2 cellular contexts compared by ENCODE assay signal in the genomic region with DNA sequence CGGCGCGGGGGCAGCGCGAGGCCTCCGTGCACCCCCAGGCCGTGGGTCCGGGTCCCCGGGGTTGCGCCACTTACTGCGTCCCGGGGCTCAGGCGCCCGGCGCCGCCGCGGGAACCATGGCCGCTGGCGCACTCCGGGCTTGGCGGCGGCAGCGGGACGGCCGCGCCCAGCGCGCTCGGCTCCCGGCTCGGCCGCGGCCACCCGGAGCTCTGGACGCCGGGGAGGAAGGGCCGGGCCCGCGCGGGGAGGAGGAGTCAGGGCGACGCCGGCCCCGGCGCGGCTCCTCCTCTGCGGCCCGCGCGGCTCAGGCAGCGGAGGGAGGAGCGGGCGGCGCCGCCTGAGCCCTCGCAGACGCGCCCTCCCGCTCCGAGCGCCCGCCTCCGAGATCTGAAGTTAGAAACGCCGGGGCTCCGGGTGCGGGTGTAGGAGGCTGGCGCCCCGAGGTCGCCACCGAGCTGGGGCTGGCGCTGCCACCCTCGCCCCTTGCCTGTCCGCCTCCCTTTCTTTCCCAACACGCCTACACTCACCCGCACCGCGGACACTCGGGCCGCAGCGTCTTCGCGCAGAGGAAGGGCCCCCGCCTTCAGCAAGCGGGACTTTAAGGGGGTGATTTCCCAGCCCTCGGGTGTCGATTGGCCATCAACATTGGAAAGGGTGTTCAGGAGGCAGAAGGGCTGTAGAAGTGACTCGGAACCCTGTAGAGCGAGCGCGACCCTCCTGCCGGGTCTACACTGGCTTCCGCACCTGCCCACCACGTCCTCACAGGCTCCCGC.
TF ChIP-seq lines count a peak whose summit lies in the region.

A gene with protein sequence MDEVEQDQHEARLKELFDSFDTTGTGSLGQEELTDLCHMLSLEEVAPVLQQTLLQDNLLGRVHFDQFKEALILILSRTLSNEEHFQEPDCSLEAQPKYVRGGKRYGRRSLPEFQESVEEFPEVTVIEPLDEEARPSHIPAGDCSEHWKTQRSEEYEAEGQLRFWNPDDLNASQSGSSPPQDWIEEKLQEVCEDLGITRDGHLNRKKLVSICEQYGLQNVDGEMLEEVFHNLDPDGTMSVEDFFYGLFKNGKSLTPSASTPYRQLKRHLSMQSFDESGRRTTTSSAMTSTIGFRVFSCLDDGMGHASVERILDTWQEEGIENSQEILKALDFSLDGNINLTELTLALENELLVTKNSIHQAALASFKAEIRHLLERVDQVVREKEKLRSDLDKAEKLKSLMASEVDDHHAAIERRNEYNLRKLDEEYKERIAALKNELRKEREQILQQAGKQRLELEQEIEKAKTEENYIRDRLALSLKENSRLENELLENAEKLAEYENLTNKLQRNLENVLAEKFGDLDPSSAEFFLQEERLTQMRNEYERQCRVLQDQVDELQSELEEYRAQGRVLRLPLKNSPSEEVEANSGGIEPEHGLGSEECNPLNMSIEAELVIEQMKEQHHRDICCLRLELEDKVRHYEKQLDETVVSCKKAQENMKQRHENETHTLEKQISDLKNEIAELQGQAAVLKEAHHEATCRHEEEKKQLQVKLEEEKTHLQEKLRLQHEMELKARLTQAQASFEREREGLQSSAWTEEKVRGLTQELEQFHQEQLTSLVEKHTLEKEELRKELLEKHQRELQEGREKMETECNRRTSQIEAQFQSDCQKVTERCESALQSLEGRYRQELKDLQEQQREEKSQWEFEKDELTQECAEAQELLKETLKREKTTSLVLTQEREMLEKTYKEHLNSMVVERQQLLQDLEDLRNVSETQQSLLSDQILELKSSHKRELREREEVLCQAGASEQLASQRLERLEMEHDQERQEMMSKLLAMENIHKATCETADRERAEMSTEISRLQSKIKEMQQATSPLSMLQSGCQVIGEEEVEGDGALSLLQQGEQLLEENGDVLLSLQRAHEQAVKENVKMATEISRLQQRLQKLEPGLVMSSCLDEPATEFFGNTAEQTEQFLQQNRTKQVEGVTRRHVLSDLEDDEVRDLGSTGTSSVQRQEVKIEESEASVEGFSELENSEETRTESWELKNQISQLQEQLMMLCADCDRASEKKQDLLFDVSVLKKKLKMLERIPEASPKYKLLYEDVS (N-terminal part only) (minus strand): TSS at position 231 of the 772 bp plus-strand sequence. CDS start 9,106 bp downstream, outside the sequence.

TF ChIP-seq in GM23338, 12 proteins besides CTCF, POLR2A, EP300 and RAD21 (continues in another document):
- TF ChIP-seq ETS1 (IDR thresholded peaks at IDR 0.05) (no peak), NANOG (IDR thresholded peaks at IDR 0.05; ENCODE audit: borderline replicate concordance) (no peak), EZH2 (IDR thresholded peaks at IDR 0.05; ENCODE audit: low read depth, unreplicated experiment) (no peak), ZNF331 (CRISPR knock-in tag; IDR thresholded peaks at IDR 0.05; ENCODE audit: low read depth) (no peak), ZNF462 (CRISPR knock-in tag; IDR thresholded peaks at IDR 0.05) (no peak), JUNB (IDR thresholded peaks at IDR 0.05; ENCODE audit: unreplicated experiment) (no peak)

TF ChIP-seq in SK-N-SH, 30 proteins besides CTCF, POLR2A, EP300 and RAD21:
- TF ChIP-seq GABPA (IDR thresholded peaks at IDR 0.05; ENCODE audit: low read depth) (no peak), RFX5 (IDR thresholded peaks at IDR 0.05; ENCODE audit: low read length) (no peak), TEAD4 (IDR thresholded peaks at IDR 0.05; ENCODE audit: borderline replicate concordance, insufficient read depth) (no peak), FOSL2 (IDR thresholded peaks at IDR 0.05; ENCODE audit: borderline replicate concordance, low read depth) (no peak), MEF2A (IDR thresholded peaks at IDR 0.05; ENCODE audit: borderline replicate concordance, low read depth) (no peak), YY1 (IDR thresholded peaks at IDR 0.05; ENCODE audit: low read depth) (no peak), EZH2phosphoT487 (IDR thresholded peaks at IDR 0.05; ENCODE audit: borderline replicate concordance, low read depth) (no peak), PBX3 (IDR thresholded peaks at IDR 0.05) (no peak), CHD2 (IDR thresholded peaks at IDR 0.05; ENCODE audit: low read length, partially characterized antibody) (no peak), NRF1 (IDR thresholded peaks at IDR 0.05; ENCODE audit: low read depth, low read length) (peak; percentile 34; the same call in 1 of the 2 replicates), SIN3A (IDR thresholded peaks at IDR 0.05; ENCODE audit: borderline replicate concordance, low read depth, low read length) (no peak), NFIC (IDR thresholded peaks at IDR 0.05; ENCODE audit: borderline replicate concordance) (no peak), FOXJ3 (CRISPR knock-in tag; IDR thresholded peaks at IDR 0.05) (no peak), RCOR1 (IDR thresholded peaks at IDR 0.05; ENCODE audit: low read length) (no peak), ELF1 (IDR thresholded peaks at IDR 0.05) (0 out of 2 replicates have a peak, but pooled peaks have one; percentile 14), MXI1 (IDR thresholded peaks at IDR 0.05; ENCODE audit: low read depth, low read length) (peak; percentile 53; the same call in 1 of the 2 replicates), REST (IDR thresholded peaks at IDR 0.05; ENCODE audit: low read depth, low read length) (no peak), USF2 (IDR thresholded peaks at IDR 0.05; ENCODE audit: borderline replicate concordance, low read depth, low read length) (no peak), FOXM1 (IDR thresholded peaks at IDR 0.05; ENCODE audit: low read depth) (no peak), USF1 (IDR thresholded peaks at IDR 0.05; ENCODE audit: borderline replicate concordance, low read depth) (no peak), GATA2 (CRISPR knock-in tag; IDR thresholded peaks at IDR 0.05) (no peak), TAF1 (IDR thresholded peaks at IDR 0.05; ENCODE audit: borderline replicate concordance, low read depth, low read length) (0 out of 2 replicates have a peak, but pooled peaks have one; percentile 38), IRF3 (IDR thresholded peaks at IDR 0.05; ENCODE audit: low read depth, low read length) (no peak), POLR2AphosphoS5 (IDR thresholded peaks at IDR 0.05; ENCODE audit: low read depth, low read length) (peak; percentile 54), SMC3 (IDR thresholded peaks at IDR 0.05; ENCODE audit: low read depth, low read length) (no peak), RXRA (IDR thresholded peaks at IDR 0.05; ENCODE audit: borderline replicate concordance, low read depth) (no peak), JUND (IDR thresholded peaks at IDR 0.05) (no peak), TCF12 (IDR thresholded peaks at IDR 0.05) (no peak)
- TF ChIP-seq, protein P1, sequence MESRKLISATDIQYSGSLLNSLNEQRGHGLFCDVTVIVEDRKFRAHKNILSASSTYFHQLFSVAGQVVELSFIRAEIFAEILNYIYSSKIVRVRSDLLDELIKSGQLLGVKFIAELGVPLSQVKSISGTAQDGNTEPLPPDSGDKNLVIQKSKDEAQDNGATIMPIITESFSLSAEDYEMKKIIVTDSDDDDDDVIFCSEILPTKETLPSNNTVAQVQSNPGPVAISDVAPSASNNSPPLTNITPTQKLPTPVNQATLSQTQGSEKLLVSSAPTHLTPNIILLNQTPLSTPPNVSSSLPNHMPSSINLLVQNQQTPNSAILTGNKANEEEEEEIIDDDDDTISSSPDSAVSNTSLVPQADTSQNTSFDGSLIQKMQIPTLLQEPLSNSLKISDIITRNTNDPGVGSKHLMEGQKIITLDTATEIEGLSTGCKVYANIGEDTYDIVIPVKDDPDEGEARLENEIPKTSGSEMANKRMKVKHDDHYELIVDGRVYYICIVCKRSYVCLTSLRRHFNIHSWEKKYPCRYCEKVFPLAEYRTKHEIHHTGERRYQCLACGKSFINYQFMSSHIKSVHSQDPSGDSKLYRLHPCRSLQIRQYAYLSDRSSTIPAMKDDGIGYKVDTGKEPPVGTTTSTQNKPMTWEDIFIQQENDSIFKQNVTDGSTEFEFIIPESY (IDR thresholded peaks at IDR 0.05; ENCODE audit: borderline replicate concordance, low read depth), result no peak
- TF ChIP-seq, protein P2, sequence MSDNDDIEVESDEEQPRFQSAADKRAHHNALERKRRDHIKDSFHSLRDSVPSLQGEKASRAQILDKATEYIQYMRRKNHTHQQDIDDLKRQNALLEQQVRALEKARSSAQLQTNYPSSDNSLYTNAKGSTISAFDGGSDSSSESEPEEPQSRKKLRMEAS (IDR thresholded peaks at IDR 0.05; ENCODE audit: low read depth), result peak; percentile 62; the same call in 1 of the 2 replicates
